ENCODE assay signal across 18 cellular contexts in genomic region chr5:74141053-74141452, GRCh38.
DNase-seq lines count a peak whose midpoint lies in the region; ATAC-seq and TF ChIP-seq lines count a peak whose summit lies in the region.
"Had no signal": no experiment of that assay in that cellular context is flagged by ENCODE, and none has a peak within 500 bp of the region (broad histone marks: within the 10 kb centered on the region; RNA-seq: fewer than 3 reads in every experiment).

No MANE protein-coding gene starts in this region.

- H3K4me3 ChIP-seq in AG04449 (ENCODE audit: low read depth, low read length) (no peak overlapping the region), brain microvascular endothelial cell (ENCODE audit: low read depth, low read length) (no peak overlapping the region)
- H3K4me3 ChIP-seq: SJCRH30, upper lobe of left lung had no signal

- no peaks in the 10 kb centered on the region for H3K36me3 Mint-ChIP-seq in activated T-cell treated with anti-CD3 and anti-CD28 coated beads, Interleukin-2, amount 50 U/mL, for 4 hours (ENCODE audit: insufficient read depth)
- H3K36me3 Mint-ChIP-seq: activated naive CD4-positive, alpha-beta T cell treated with anti-CD3 and anti-CD28 coated beads, Interleukin-2, amount 50 U/mL, for 72 hours had no signal

- H3K27me3 Mint-ChIP-seq in activated T-cell treated with anti-CD3 and anti-CD28 coated beads, Interleukin-2, amount 50 U/mL, for 4 hours (ENCODE audit: low read depth) = peaks cover 5% of the 10 kb centered on the region

- in situ Hi-C loops in brain microvascular endothelial cell (cut with HindIII; ENCODE audit: low pct_ligation_motif_present, low sequenced_read_pairs) = no loop called here

- no peak for TF ChIP-seq CTCF in AG04449 (IDR thresholded peaks at IDR 0.05; ENCODE audit: insufficient read depth, low read length, missing control alignments)
- no peak for TF ChIP-seq CTCF in brain microvascular endothelial cell (IDR thresholded peaks at IDR 0.05; ENCODE audit: low read depth, low read length, missing control alignments)

- no peak overlapping the region for H3K27ac ChIP-seq in brain microvascular endothelial cell
- H3K27ac ChIP-seq: parathyroid adenoma, SJCRH30, upper lobe of left lung had no signal

- no peak for ATAC-seq in HG03457 (IDR thresholded peaks at IDR 0.05; ENCODE audit: unreplicated experiment)
- ATAC-seq in activated T-cell treated with anti-CD3 and anti-CD28 coated beads, Interleukin-2, amount 50 U/mL, for 4 hours = no peak
- ATAC-seq: activated CD4-positive, alpha-beta T cell treated with anti-CD3 and anti-CD28 coated beads for 36 hours; activated naive CD4-positive, alpha-beta T cell treated with anti-CD3 and anti-CD28 coated beads, Interleukin-2, amount 50 U/mL, for 72 hours had no signal

- H3K4me3 Mint-ChIP-seq in activated T-cell treated with anti-CD3 and anti-CD28 coated beads, Interleukin-2, amount 50 U/mL, for 4 hours = no peak overlapping the region
- H3K4me3 Mint-ChIP-seq: activated CD4-positive, alpha-beta T cell treated with anti-CD3 and anti-CD28 coated beads for 36 hours had no signal

- DNase-seq in AG04449 (ENCODE audit: low read depth, low spot score) = peak; percentile 12
- DNase-seq in HT1080 (ENCODE audit: low read depth) = peak; percentile 60
- DNase-seq in brain microvascular endothelial cell = peak; percentile 17
- DNase-seq in kidney tubule cell (ENCODE audit: low spot score) = peak; percentile 80
- no peak for DNase-seq in activated T-cell treated with anti-CD3 and anti-CD28 coated beads, Interleukin-2, amount 50 U/mL, for 4 hours
- DNase-seq in HPDE6-E6E7 (ENCODE audit: extremely low spot score) = no peak
- DNase-seq in KG1 (lab: John Stamatoyannopoulos, UW) = no peak
- DNase-seq: activated CD4-positive, alpha-beta T cell treated with anti-CD3 and anti-CD28 coated beads for 36 hours; activated T-cell treated with anti-CD3 and anti-CD28 coated beads for 4 hours; Calu3; NCI-H1694 treated with DMSO at 0.1 percent for 48 hours; NCI-H446 treated with DMSO at 0.1 percent for 48 hours; SJCRH30; stimulated activated naive CD4-positive, alpha-beta T cell treated with Interleukin-2 at 50 U/mL for 16 hours; upper lobe of left lung had no signal

- POLR2A ChIA-PET in AG04449 (lab: Yijun Ruan, JAX) = no interaction called here

- CTCF ChIA-PET in AG04449 (lab: Yijun Ruan, JAX) = no interaction called here

- H3K36me3 ChIP-seq in brain microvascular endothelial cell (replicated peaks) = no peaks in the 10 kb centered on the region
- H3K36me3 ChIP-seq: SJCRH30, upper lobe of left lung had no signal

- no peaks in the 10 kb centered on the region for H3K9me3 Mint-ChIP-seq in activated T-cell treated with anti-CD3 and anti-CD28 coated beads, Interleukin-2, amount 50 U/mL, for 4 hours
- H3K9me3 Mint-ChIP-seq: activated naive CD4-positive, alpha-beta T cell treated with anti-CD3 and anti-CD28 coated beads, Interleukin-2, amount 50 U/mL, for 72 hours had no signal

- H3K4me1 Mint-ChIP-seq in activated T-cell treated with anti-CD3 and anti-CD28 coated beads, Interleukin-2, amount 50 U/mL, for 4 hours (ENCODE audit: low read depth) = no peaks in the 10 kb centered on the region
- H3K4me1 Mint-ChIP-seq: activated CD4-positive, alpha-beta T cell treated with anti-CD3 and anti-CD28 coated beads for 36 hours had no signal

- H3K27me3 ChIP-seq in brain microvascular endothelial cell (replicated peaks) = no peaks in the 10 kb centered on the region
- H3K27me3 ChIP-seq: SJCRH30, upper lobe of left lung had no signal

Comparison
In these comparisons a context has a peak if more than half of its experiments do, and no peak if none do; other contexts are left out.
1. DNase-seq: peak in AG04449 (single experiment), HT1080 (single experiment), brain microvascular endothelial cell (single experiment) and kidney tubule cell (single experiment); none in activated T-cell treated with anti-CD3 and anti-CD28 coated beads, Interleukin-2, amount 50 U/mL, for 4 hours (single experiment), HPDE6-E6E7 (single experiment) and KG1 (single experiment).